Comparison of ENCODE assay signal across 10 cellular contexts in genomic region chr10:125083576-125083920, GRCh38.
A peak's percentile ranks its signal among the peaks of the same experiment; 100 is the strongest.
DNase-seq lines count a peak whose midpoint lies in the region; ATAC-seq and TF ChIP-seq lines count a peak whose summit lies in the region.
"Had no signal": no experiment of that assay in that cellular context is flagged by ENCODE, and none has a peak within 500 bp of the region (broad histone marks: within the 10 kb centered on the region; RNA-seq: fewer than 3 reads in every experiment).

No MANE protein-coding gene starts in this region.

- peaks cover 41% of the 10 kb centered on the region for H3K36me3 Mint-ChIP-seq in neural progenitor cell

- H3K27me3 ChIP-seq in heart left ventricle (no peaks in the 10 kb centered on the region), sigmoid colon (no peaks in the 10 kb centered on the region), neural progenitor cell (no peaks in the 10 kb centered on the region)

- H3K4me3 ChIP-seq in heart left ventricle (no peak overlapping the region), sigmoid colon (no peak overlapping the region), neural progenitor cell (no peak overlapping the region)

- intact Hi-C loops in heart left ventricle (cut with DNase I) (loop anchor here in 5 of 10 donors (5.0 to 10.0 kb wide), 4 partner anchors 39 to 74 kb away; no protein-coding TSS in a partner anchor), sigmoid colon (cut with DNase I) (no loop called here)

- no peaks in the 10 kb centered on the region for H3K9me3 ChIP-seq in heart left ventricle
- no peaks in the 10 kb centered on the region for H3K9me3 ChIP-seq in sigmoid colon
- H3K9me3 ChIP-seq in neural progenitor cell (ENCODE audit: low read depth): no peaks in the 10 kb centered on the region

- peaks cover 98% of the 10 kb centered on the region for H4K20me1 ChIP-seq in neural progenitor cell (ENCODE audit: low read depth)

- H3F3A ChIP-seq in neural progenitor cell (ENCODE audit: low read depth): no peaks in the 10 kb centered on the region

- 77 to 94% (median 87%) methylated on average over 10 of the region's 10 CpGs for WGBS in heart left ventricle, 4 donors
- WGBS in sigmoid colon, 2 donors: 80 to 89% methylated on average over 10 of the region's 10 CpGs

- H3K9me3 Mint-ChIP-seq in neural progenitor cell: no peaks in the 10 kb centered on the region

- H2AFZ ChIP-seq in neural progenitor cell (replicated peaks): no peak overlapping the region

- H3K27ac ChIP-seq in heart left ventricle (peak overlapping the region in 11 of 12 donors; percentile 31 to 92 (median 82)), sigmoid colon (peak overlapping the region in 2 of 4 donors; percentile 63 to 81), neural progenitor cell (no peak overlapping the region)

- DNase-seq in EH (ENCODE audit: low read depth): peak; percentile 95
- DNase-seq in amniotic epithelial cell (ENCODE audit: low read depth): peak; percentile 68
- peak in 1 of 5 donors; percentile 53 for DNase-seq in heart left ventricle
- DNase-seq in sigmoid colon: peak; percentile 54
- no peak for DNase-seq in 8988T
- no peak for DNase-seq in NCI-H1417 treated with DMSO at 0.1 percent for 48 hours (lab: John Stamatoyannopoulos, UW)
- DNase-seq in neural progenitor cell (ENCODE audit: low spot score): no peak
- DNase-seq in NCI-H146 treated with DMSO at 0.1 percent for 48 hours (lab: John Stamatoyannopoulos, UW; ENCODE audit: unreplicated experiment): no peak
- DNase-seq: NCI-H524; stimulated activated CD4-positive, alpha-beta T cell treated with anti-CD3 and anti-CD28 coated beads, Interleukin-2, amount 100 ng/mL, for 24 hours had no signal

- no peak for TF ChIP-seq POLR2A in heart left ventricle (IDR thresholded peaks at IDR 0.05)
- no peak for TF ChIP-seq POLR2A in sigmoid colon (IDR thresholded peaks at IDR 0.05)

- H3K4me2 ChIP-seq in neural progenitor cell: no peak overlapping the region

- no peaks in the 10 kb centered on the region for H3K27me3 Mint-ChIP-seq in neural progenitor cell (ENCODE audit: insufficient read depth, low read depth)

- no peak overlapping the region for H3K4me3 Mint-ChIP-seq in neural progenitor cell

- peaks cover 34% of the 10 kb centered on the region for H3K4me1 Mint-ChIP-seq in neural progenitor cell

- H3K4me1 ChIP-seq in heart left ventricle: peaks cover 3 to 72% (median 44%) of the 10 kb centered on the region in 12 donors
- peaks cover 0 to 55% (median 44%) of the 10 kb centered on the region in 4 donors for H3K4me1 ChIP-seq in sigmoid colon
- H3K4me1 ChIP-seq in neural progenitor cell: no peaks in the 10 kb centered on the region

- no peak overlapping the region for H3K9ac ChIP-seq in neural progenitor cell

- no peak overlapping the region for H3K27ac Mint-ChIP-seq in neural progenitor cell

- ATAC-seq in heart left ventricle: no peak

- TF ChIP-seq CTCF in heart left ventricle (IDR thresholded peaks at IDR 0.05) (no peak), sigmoid colon (IDR thresholded peaks at IDR 0.05) (no peak), neural progenitor cell (IDR thresholded peaks at IDR 0.05) (no peak)

- no peak for TF ChIP-seq EP300 in sigmoid colon (IDR thresholded peaks at IDR 0.05)

- H3K36me3 ChIP-seq in heart left ventricle (peaks cover 0 to 22% (median 10%) of the 10 kb centered on the region in 9 donors), sigmoid colon (no peaks in the 10 kb centered on the region), neural progenitor cell (no peaks in the 10 kb centered on the region)

- H3K79me2 ChIP-seq in neural progenitor cell (ENCODE audit: low read depth): peaks cover 100% of the 10 kb centered on the region

Comparison
In these comparisons a context has a peak if more than half of its experiments do, and no peak if none do; other contexts are left out.
1. DNase-seq: peak in EH (single experiment), amniotic epithelial cell (single experiment) and sigmoid colon (single experiment); none in 8988T (single experiment), NCI-H1417 treated with DMSO at 0.1 percent for 48 hours (single experiment), neural progenitor cell (single experiment) and NCI-H146 treated with DMSO at 0.1 percent for 48 hours (single experiment).